Comparison of ENCODE assay signal across 17 cellular contexts in genomic region chr19:5608271-5608666, GRCh38. TPM values are rescaled to one million over a fixed set of nuclear protein-coding genes. Genes with fewer than 3 reads are reported as not detected.
"Had no signal": no experiment of that assay in that cellular context is flagged by ENCODE, and none has a peak within 500 bp of the region (broad histone marks: within the 10 kb centered on the region; RNA-seq: fewer than 3 reads in every experiment).

No MANE protein-coding gene starts in this region.

- H3K27me3 ChIP-seq: stomach, suprapubic skin, transverse colon had no signal

- H3K9me3 Mint-ChIP-seq: activated CD4-positive, alpha-beta memory T cell treated with anti-CD3 and anti-CD28 coated beads for 36 hours; activated naive CD4-positive, alpha-beta T cell treated with anti-CD3 and anti-CD28 coated beads, Interleukin-2, amount 50 U/mL, for 72 hours; brain; mesothelial cell of epicardium; natural killer cell treated with Interleukin-12 subunit alpha and Interleukin-12 subunit beta and Interleukin-15 and Interleukin-18, amount 100 ng/mL, for 72 hours; T-helper 1 cell treated with Interleukin-12 subunit alpha and Interleukin-12 subunit beta and Interleukin-4 antibody, amounts not matched to agents 30 μg/mL and 1 μg/mL, for 36 hours had no signal

- H3K4me3 ChIP-seq: left ventricle myocardium inferior, stomach, suprapubic skin, transverse colon had no signal

- H3K27ac ChIP-seq: left ventricle myocardium inferior, stomach, suprapubic skin, transverse colon had no signal

- DNase-seq: activated CD4-positive, alpha-beta memory T cell treated with anti-CD3 and anti-CD28 coated beads for 36 hours; activated CD4-positive, alpha-beta T cell treated with anti-CD3 and anti-CD28 coated beads for 4 hours; activated CD4-positive, CD25-positive, alpha-beta regulatory T cell; activated gamma-delta T cell; erythroblast; foreskin fibroblast; kidney; left ventricle myocardium inferior; stimulated activated CD4-positive, alpha-beta T cell treated with anti-CD3 and anti-CD28 coated beads, Interleukin-4, amount 100 ng/mL, for 24 hours; stomach; transverse colon had no signal

- H3K4me1 Mint-ChIP-seq: brain, mesothelial cell of epicardium had no signal

- H3K27ac Mint-ChIP-seq: activated naive CD4-positive, alpha-beta T cell treated with anti-CD3 and anti-CD28 coated beads, Interleukin-2, amount 50 U/mL, for 72 hours; brain; mesothelial cell of epicardium; T-helper 1 cell treated with Interleukin-12 subunit alpha and Interleukin-12 subunit beta and Interleukin-4 antibody, amounts not matched to agents 30 μg/mL and 1 μg/mL, for 36 hours had no signal

- H3K4me1 ChIP-seq: stomach, suprapubic skin, transverse colon had no signal

- H3K27me3 Mint-ChIP-seq: activated CD4-positive, alpha-beta memory T cell treated with anti-CD3 and anti-CD28 coated beads for 36 hours; brain; natural killer cell treated with Interleukin-12 subunit alpha and Interleukin-12 subunit beta and Interleukin-15 and Interleukin-18, amount 100 ng/mL, for 72 hours had no signal

- ATAC-seq: natural killer cell treated with Interleukin-12 subunit alpha and Interleukin-12 subunit beta and Interleukin-15 and Interleukin-18, amount 100 ng/mL, for 72 hours had no signal

- H3K9me3 ChIP-seq: left ventricle myocardium inferior, stomach, suprapubic skin, transverse colon had no signal

- H3K4me3 Mint-ChIP-seq: activated CD4-positive, alpha-beta memory T cell treated with anti-CD3 and anti-CD28 coated beads for 36 hours; brain; mesothelial cell of epicardium; natural killer cell treated with Interleukin-12 subunit alpha and Interleukin-12 subunit beta and Interleukin-15 and Interleukin-18, amount 100 ng/mL, for 72 hours; T-helper 1 cell treated with Interleukin-12 subunit alpha and Interleukin-12 subunit beta and Interleukin-4 antibody, amounts not matched to agents 30 μg/mL and 1 μg/mL, for 36 hours had no signal

RNA-seq across cellular contexts. Expression of gene TINCR, which starts 40.5 kb away (rescaled TPM):
- total RNA-seq: left ventricle myocardium inferior had no signal
